Comparison of ENCODE assay signal across 8 cellular contexts in genomic region chr14:24271134-24271833, GRCh38. TPM values are rescaled to one million over a fixed set of nuclear protein-coding genes. Genes with fewer than 3 reads are reported as not detected.
DNase-seq lines count a peak whose midpoint lies in the region; ATAC-seq and TF ChIP-seq lines count a peak whose summit lies in the region.

Gene RABGGTA, minus strand, starts transcription at chr14:24271597. Its CDS starts 482 bp downstream, at chr14:24271115.

- no peaks in the 10 kb centered on the region for H3K9me3 Mint-ChIP-seq in activated naive CD8-positive, alpha-beta T cell treated with anti-CD3 and anti-CD28 coated beads, Interleukin-2, amount 50 U/mL, for 24 hours

- peaks cover 45% of the 10 kb centered on the region for H3K4me1 Mint-ChIP-seq in activated naive CD8-positive, alpha-beta T cell treated with anti-CD3 and anti-CD28 coated beads, Interleukin-2, amount 50 U/mL, for 24 hours

- H3K27ac Mint-ChIP-seq in activated naive CD8-positive, alpha-beta T cell treated with anti-CD3 and anti-CD28 coated beads, Interleukin-2, amount 50 U/mL, for 24 hours, result peak within 1 kb of the TSS; percentile 95

- H3K9me3 ChIP-seq in heart left ventricle (no peaks in the 10 kb centered on the region), upper lobe of left lung (no peaks in the 10 kb centered on the region)

- 1% methylated on average over 9 to 61 of the region's 61 CpGs for WGBS in heart left ventricle, 4 donors
- WGBS in upper lobe of left lung, 2 donors, result 1 to 5% methylated on average over 3 to 37 of the region's 61 CpGs

- H3K4me3 ChIP-seq in heart left ventricle (peak within 1 kb of the TSS; percentile 67 to 98 (median 86)), upper lobe of left lung (peak within 1 kb of the TSS; percentile 82 to 96 (median 86))

- H3K4me1 ChIP-seq in heart left ventricle, result peaks cover 0 to 47% (median 12%) of the 10 kb centered on the region in 12 donors
- H3K4me1 ChIP-seq in upper lobe of left lung, result peaks cover 13 to 47% (median 40%) of the 10 kb centered on the region in 4 donors

- TF ChIP-seq POLR2A in heart left ventricle (IDR thresholded peaks at IDR 0.05), result peak in 1 of 2 donors; percentile 71
- peak in 2 of 4 donors; percentile 65 to 84 for TF ChIP-seq POLR2A in upper lobe of left lung (IDR thresholded peaks at IDR 0.05)

- DNase-seq in NCI-H1105 treated with DMSO at 0.1 percent for 48 hours (lab: John Stamatoyannopoulos, UW), result peak; percentile 93
- DNase-seq in SW 1271 (lab: John Stamatoyannopoulos, UW), result peak; percentile 70 to 79
- DNase-seq in activated naive CD8-positive, alpha-beta T cell treated with anti-CD3 and anti-CD28 coated beads, Interleukin-2, amount 50 U/mL, for 24 hours, result peak; percentile 89
- DNase-seq in heart left ventricle, result peak; percentile 89 to 94 (median 90)
- peak; percentile 73 to 98 (median 84) for DNase-seq in posterior cingulate gyrus
- peak; percentile 93 to 96 for DNase-seq in upper lobe of left lung

- no peaks in the 10 kb centered on the region for H3K27me3 Mint-ChIP-seq in activated naive CD8-positive, alpha-beta T cell treated with anti-CD3 and anti-CD28 coated beads, Interleukin-2, amount 50 U/mL, for 24 hours

- H3K27ac ChIP-seq in heart left ventricle (peak within 1 kb of the TSS; percentile 88 to 99 (median 98)), upper lobe of left lung (peak within 1 kb of the TSS; percentile 96 to 99 (median 97))

- H3K4me3 Mint-ChIP-seq in activated naive CD8-positive, alpha-beta T cell treated with anti-CD3 and anti-CD28 coated beads, Interleukin-2, amount 50 U/mL, for 24 hours, result peak within 1 kb of the TSS; percentile 87

- ATAC-seq in HG02678 (IDR thresholded peaks at IDR 0.05; ENCODE audit: unreplicated experiment) (peak; percentile 89), heart left ventricle (peak; percentile 91 to 96 (median 95)), upper lobe of left lung (ENCODE audit: low FRiP score in 2 of 2) (peak; percentile 94 to 97)
- ATAC-seq in activated naive CD8-positive, alpha-beta T cell treated with anti-CD3 and anti-CD28 coated beads, Interleukin-2, amount 50 U/mL, for 24 hours, result peak; percentile 88

- intact Hi-C loops in heart left ventricle (cut with DNase I), result loop anchor here in 2 of 10 donors (1.0 to 2.0 kb wide), 3 partner anchors 26 to 29 kb away; partner anchors contain the start of genes DHRS1 (in 1 of the 2), NOP9 (in 1 of the 2) and TINF2 (in 1 of the 2)
- intact Hi-C loops in posterior cingulate gyrus (cut with DNase I), result loop anchor here (1.0 to 2.0 kb wide), 2 partner anchors 28 kb away; partner anchors contain the start of genes DHRS1, NOP9 and TINF2

- H3K36me3 ChIP-seq in heart left ventricle (peaks cover 0 to 36% (median 24%) of the 10 kb centered on the region in 9 donors), upper lobe of left lung (peaks cover 4 to 36% (median 28%) of the 10 kb centered on the region in 4 donors)

- peak; percentile 80 for TF ChIP-seq CTCF in GM12873 (IDR thresholded peaks at IDR 0.05; ENCODE audit: insufficient read depth, low read depth, low read length, missing control alignments)
- TF ChIP-seq CTCF in heart left ventricle (IDR thresholded peaks at IDR 0.05), result peak; percentile 60 to 95 (median 78)
- peak; percentile 72 to 94 (median 92) for TF ChIP-seq CTCF in upper lobe of left lung (IDR thresholded peaks at IDR 0.05)

- peak in 1 of 4 donors; percentile 31 for TF ChIP-seq EP300 in upper lobe of left lung (IDR thresholded peaks at IDR 0.05)

- no peaks in the 10 kb centered on the region for H3K27me3 ChIP-seq in heart left ventricle
- H3K27me3 ChIP-seq in upper lobe of left lung, result no peaks in the 10 kb centered on the region

- H3K36me3 Mint-ChIP-seq in activated naive CD8-positive, alpha-beta T cell treated with anti-CD3 and anti-CD28 coated beads, Interleukin-2, amount 50 U/mL, for 24 hours (ENCODE audit: low read depth), result peaks cover 12% of the 10 kb centered on the region

RNA-seq across cellular contexts. Expression of gene RABGGTA, which starts in this region (rescaled TPM):
- total RNA-seq in heart left ventricle (10 to 100 TPM; 18.8 to 33.1 (median 26.7) TPM), upper lobe of left lung (100 to 1,000 TPM in 1 of 6 donors, 10 to 100 TPM in 5; 22.7 to 125 (median 58.9) TPM)
- polyA plus RNA-seq in heart left ventricle, result 10 to 100 TPM; 26.3 to 29.2 TPM

Comparison
In these comparisons a context has a peak if more than half of its experiments do, and no peak if none do; other contexts are left out.
1. Peak in every context shown above with its lines: DNase-seq, ATAC-seq, H3K4me3 ChIP-seq and H3K27ac ChIP-seq.